12 cellular contexts compared by ENCODE assay signal in genomic region chr17:42055003-42055402, GRCh38. TPM values are rescaled to one million over a fixed set of nuclear protein-coding genes. Genes with fewer than 3 reads are reported as not detected.
"Had no signal": no experiment of that assay in that cellular context is flagged by ENCODE, and none has a peak within 500 bp of the region (broad histone marks: within the 10 kb centered on the region; RNA-seq: fewer than 3 reads in every experiment).

No MANE protein-coding gene starts in this region.

- H3K4me3 ChIP-seq: body of pancreas, hepatocyte, lung had no signal

- H3K9me3 ChIP-seq: body of pancreas had no signal

- ATAC-seq: body of pancreas; left lobe of liver; natural killer cell treated with Interleukin-12 subunit alpha and Interleukin-12 subunit beta and Interleukin-15 and Interleukin-18, amount 100 ng/mL, for 72 hours; stimulated activated naive B cell treated with anti-CD40 and anti-IgM and Interleukin-4, amounts not matched to agents 10 μg/mL and 1 μg/mL and 100 μg/mL, for 72 hours had no signal

- H3K27ac ChIP-seq: body of pancreas, epithelial cell of prostate, hepatocyte had no signal

- H3K27me3 ChIP-seq: body of pancreas had no signal

- DNase-seq: activated B cell treated with CpG ODN at 0.5 μM for 24 hours; activated CD8-positive, alpha-beta T cell treated with anti-CD3 and anti-CD28 coated beads for 36 hours; activated T-cell treated with anti-CD3 and anti-CD28 coated beads, Interleukin-2, amount 50 U/mL, for 24 hours; body of pancreas; nucleus accumbens; stimulated activated naive B cell treated with anti-CD40 and anti-IgM and Interleukin-4, amounts not matched to agents 10 μg/mL and 1 μg/mL and 100 μg/mL, for 72 hours had no signal

RNA-seq across cellular contexts. Expression of gene C17orf113, which starts 4.6 kb away (rescaled TPM):
- total RNA-seq: natural killer cell treated with Interleukin-12 subunit alpha and Interleukin-12 subunit beta and Interleukin-15 and Interleukin-18, amount 100 ng/mL, for 72 hours had no signal

RNA-seq across cellular contexts. Expression of gene ZNF385C, which starts 43.3 kb away (rescaled TPM):
- total RNA-seq: glomerular endothelial cell; natural killer cell treated with Interleukin-12 subunit alpha and Interleukin-12 subunit beta and Interleukin-15 and Interleukin-18, amount 100 ng/mL, for 72 hours had no signal
